Comparison of ENCODE assay signal across 18 cellular contexts in genomic region chr20:22577515-22578220, GRCh38. TPM values are rescaled to one million over a fixed set of nuclear protein-coding genes. Genes with fewer than 3 reads are reported as not detected.
DNase-seq lines count a peak whose midpoint lies in the region; ATAC-seq, FAIRE-seq and TF ChIP-seq lines count a peak whose summit lies in the region.
"Had no signal": no experiment of that assay in that cellular context is flagged by ENCODE, and none has a peak within 500 bp of the region (broad histone marks: within the 10 kb centered on the region; RNA-seq: fewer than 3 reads in every experiment).

No MANE protein-coding gene starts in this region.

- H3K4me3 ChIP-seq in A549 (peak overlapping the region; percentile 50), GM23338 (peak overlapping the region; percentile 44), duodenal mucosa (ENCODE audit: low read depth in 1 of 2, low read length in 2 of 2) (peak overlapping the region; percentile 36 to 47), mesendoderm (ENCODE audit: low read length) (no peak overlapping the region)

- no peak for TF ChIP-seq EP300 in A549 (IDR thresholded peaks at IDR 0.05)

- no peak overlapping the region for H4K5ac ChIP-seq in mesendoderm (ENCODE audit: low read length)

- peaks cover 58% of the 10 kb centered on the region for H3K4me1 ChIP-seq in A549
- peaks cover 82% of the 10 kb centered on the region for H3K4me1 ChIP-seq in GM23338 (ENCODE audit: insufficient read depth)
- no peaks in the 10 kb centered on the region for H3K4me1 ChIP-seq in duodenal mucosa (ENCODE audit: control insufficient read depth in 1 of 2, insufficient read depth in 2 of 2, low read length in 2 of 2)
- H3K4me1 ChIP-seq in mesendoderm (ENCODE audit: control insufficient read depth, low read depth, low read length) = peaks cover 6% of the 10 kb centered on the region

- no peaks in the 10 kb centered on the region for H3K9me2 ChIP-seq in GM23338 (ENCODE audit: insufficient read depth)

- peaks cover 45% of the 10 kb centered on the region for H4K20me1 ChIP-seq in GM23338 (replicated peaks; ENCODE audit: insufficient read depth)

- H3K27me3 ChIP-seq in GM23338 (ENCODE audit: insufficient read depth) (peaks cover 100% of the 10 kb centered on the region), duodenal mucosa (ENCODE audit: control insufficient read depth in 1 of 2, insufficient read depth in 2 of 2, low read length in 2 of 2) (peaks cover 61 to 69% of the 10 kb centered on the region in 2 donors), mesendoderm (ENCODE audit: insufficient read depth, low read length, poor library complexity) (peaks cover 67% of the 10 kb centered on the region)

- CTCF ChIA-PET in A549 (lab: Yijun Ruan, JAX) = interaction anchor here (0.6 to 8.9 kb wide), 11 partner anchors 8 to 1301 kb away, joined by 3 to 80 read pairs (median 3); partner anchors contain the start of gene FOXA2

- H2BK15ac ChIP-seq in mesendoderm (replicated peaks; ENCODE audit: low read depth) = no peak overlapping the region

- no peak overlapping the region for H2BK120ac ChIP-seq in mesendoderm (ENCODE audit: low read depth, low read length)

- ATAC-seq in A549 = peak in 1 of 2 experiments; percentile 20; a peak in 3 of 6 replicates
- peak; percentile 15 for ATAC-seq in GM23338
- no peak for ATAC-seq in HG02571 (IDR thresholded peaks at IDR 0.05; ENCODE audit: unreplicated experiment)
- no peak for ATAC-seq in GM18520 (IDR thresholded peaks at IDR 0.05; ENCODE audit: unreplicated experiment)
- ATAC-seq: activated T-cell treated with anti-CD3 and anti-CD28 coated beads, Interleukin-2, amount 50 U/mL, for 72 hours had no signal

- peak overlapping the region; percentile 60 for H4K8ac ChIP-seq in mesendoderm (ENCODE audit: low read depth, low read length)

- H3K4ac ChIP-seq in mesendoderm (ENCODE audit: low read depth, low read length) = no peak overlapping the region

- peaks cover 2% of the 10 kb centered on the region; the same call in 1 of the 3 replicates for H3K9me3 Mint-ChIP-seq in GM23338

- no peaks in the 10 kb centered on the region for H3K36me3 Mint-ChIP-seq in GM23338 (ENCODE audit: low read depth)

- no peak overlapping the region for H2AFZ ChIP-seq in GM23338

- peak overlapping the region; percentile 57 for H3K4me3 Mint-ChIP-seq in GM23338
- H3K4me3 Mint-ChIP-seq: activated CD4-positive, alpha-beta T cell treated with anti-CD3 and anti-CD28 coated beads, Interleukin-2, amount 10 ng/mL, durations not matched to agents 24 days and 14 days; activated T-cell treated with anti-CD3 and anti-CD28 coated beads, Interleukin-2, amount 50 U/mL, for 72 hours had no signal

- 90% methylated on average over 44 of the region's 44 CpGs for WGBS in A549 (ENCODE audit: missing lambda C conversion rate)
- no CpG with 5 or more reads among the region's 44 CpGs for WGBS in mesendoderm (ENCODE audit: extremely low coverage, insufficient coverage, low lambda C conversion rate)

- H3K56ac ChIP-seq in mesendoderm (ENCODE audit: low read length) = peak overlapping the region; percentile 75

- H3K4me2 ChIP-seq in A549 (peak overlapping the region; percentile 84), GM23338 (peak overlapping the region; percentile 79), mesendoderm (ENCODE audit: low read length) (peak overlapping the region; percentile 39)

- TF ChIP-seq POLR2A in A549 (IDR thresholded peaks at IDR 0.05; ENCODE audit: low read length) = no peak

- peak overlapping the region; percentile 59 for H3K23ac ChIP-seq in mesendoderm (ENCODE audit: low read length)

- H3K79me2 ChIP-seq in GM23338 (replicated peaks; ENCODE audit: insufficient read depth) (no peaks in the 10 kb centered on the region), mesendoderm (ENCODE audit: control insufficient read depth, insufficient read depth, low read length) (no peaks in the 10 kb centered on the region)

- POLR2A ChIA-PET in A549 (lab: Yijun Ruan, JAX) = interaction anchor here (0.7 to 1.8 kb wide), 4 partner anchors 87 to 190 kb away, joined by 3 to 8 read pairs (median 6); no protein-coding TSS in a partner anchor

- H3K9me3 ChIP-seq in A549 (no peaks in the 10 kb centered on the region), duodenal mucosa (ENCODE audit: control insufficient read depth in 1 of 2, low read length in 2 of 2) (no peaks in the 10 kb centered on the region)
- H3K9me3 ChIP-seq: thyroid gland had no signal

- TF ChIP-seq CTCF in A549 (IDR thresholded peaks at IDR 0.05) = no peak
- TF ChIP-seq CTCF in GM23338 (conservative IDR thresholded peaks at IDR 0.05; ENCODE audit: low read depth in 2 of 2) = no peak

- H3F3A ChIP-seq in GM23338 (replicated peaks; ENCODE audit: low read depth) = peaks cover 60% of the 10 kb centered on the region

- H3K36me3 ChIP-seq in GM23338 (ENCODE audit: insufficient read depth) = no peaks in the 10 kb centered on the region; the same call in 1 of the 2 replicates
- no peaks in the 10 kb centered on the region for H3K36me3 ChIP-seq in duodenal mucosa (ENCODE audit: control insufficient read depth in 1 of 2, insufficient read depth in 2 of 2, low read length in 2 of 2)
- H3K36me3 ChIP-seq in mesendoderm (ENCODE audit: control insufficient read depth, insufficient read depth, low read length) = no peaks in the 10 kb centered on the region
- H3K36me3 ChIP-seq: thyroid gland had no signal

- H3K27ac Mint-ChIP-seq in GM23338 = no peak overlapping the region
- H3K27ac Mint-ChIP-seq: activated CD4-positive, alpha-beta T cell treated with anti-CD3 and anti-CD28 coated beads, Interleukin-2, amount 10 ng/mL, durations not matched to agents 24 days and 14 days; activated T-cell treated with anti-CD3 and anti-CD28 coated beads, Interleukin-2, amount 50 U/mL, for 72 hours had no signal

- peaks cover 97% of the 10 kb centered on the region for H3K27me3 Mint-ChIP-seq in GM23338 (ENCODE audit: insufficient read depth, low read depth, poor library complexity)

- DNase-seq in A549 (ENCODE audit: low read depth in 1 of 2, low spot score in 1 of 2) (no peak), GM23338 (ENCODE audit: low spot score) (peak; percentile 87), mesendoderm (peak; percentile 75), NCI-H2171 treated with DMSO at 0.1 percent for 48 hours (lab: John Stamatoyannopoulos, UW) (no peak), Ammon's horn (ENCODE audit: low spot score) (no peak)
- DNase-seq: activated CD4-positive, alpha-beta T cell treated with anti-CD3 and anti-CD28 coated beads, Interleukin-2, amount 10 ng/mL, durations not matched to agents 24 days and 14 days; activated T-cell treated with anti-CD3 and anti-CD28 coated beads, Interleukin-2, amount 50 U/mL, for 72 hours; dermis blood vessel endothelial cell; KG1; midbrain; NCI-H1417; NCI-H510A; stimulated activated CD4-positive, alpha-beta T cell treated with anti-CD3 and anti-CD28 coated beads, Interleukin-2, amount 100 ng/mL, for 24 hours; stimulated activated CD8-positive, alpha-beta memory T cell treated with anti-CD3 and anti-CD28 coated beads, Interleukin-4, amount 100 ng/mL, for 48 hours had no signal

- H2BK5ac ChIP-seq in mesendoderm (ENCODE audit: low read length) = peak overlapping the region; percentile 17

- H3K18ac ChIP-seq in mesendoderm (ENCODE audit: low read length) = peak overlapping the region; percentile 88

- H3K27ac ChIP-seq in A549 (peak overlapping the region; percentile 75 to 95), GM23338 (ENCODE audit: low read depth) (no peak overlapping the region), duodenal mucosa (ENCODE audit: low read depth, low read length) (no peak overlapping the region), mesendoderm (ENCODE audit: low read depth, low read length) (peak overlapping the region; percentile 36)
- H3K27ac ChIP-seq: thyroid gland had no signal

- peak overlapping the region in 1 of 2 donors; percentile 25 for H3K9ac ChIP-seq in duodenal mucosa (ENCODE audit: low read depth in 1 of 2, low read length in 2 of 2)
- H3K9ac ChIP-seq in mesendoderm (ENCODE audit: low read length) = peak overlapping the region; percentile 53

- no peaks in the 10 kb centered on the region for H3K79me1 ChIP-seq in mesendoderm (ENCODE audit: low read length)

- no peak for TF ChIP-seq RAD21 in A549 (conservative IDR thresholded peaks at IDR 0.05 in 1 of 2, IDR thresholded peaks at IDR 0.05 in 1 of 2)

- no peak overlapping the region for H2AK5ac ChIP-seq in mesendoderm (ENCODE audit: low read length)

- no peak for FAIRE-seq in A549 (lab: Jason Lieb, UNC)

- H3K4me1 Mint-ChIP-seq in GM23338 = peaks cover 63% of the 10 kb centered on the region
- H3K4me1 Mint-ChIP-seq: activated CD4-positive, alpha-beta T cell treated with anti-CD3 and anti-CD28 coated beads, Interleukin-2, amount 10 ng/mL, durations not matched to agents 24 days and 14 days had no signal

TF ChIP-seq in A549, 52 proteins besides CTCF, POLR2A, EP300 and RAD21 (continues in another document):
- TF ChIP-seq TFCP2L1 (CRISPR knock-in tag; IDR thresholded peaks at IDR 0.05) (no peak), E2F6 (IDR thresholded peaks at IDR 0.05; ENCODE audit: borderline replicate concordance, low read depth) (no peak), MAFK (IDR thresholded peaks at IDR 0.05; ENCODE audit: partially characterized antibody) (no peak), CEBPB (IDR thresholded peaks at IDR 0.05) (no peak)

TF ChIP-seq in GM23338, 12 proteins besides CTCF, POLR2A, EP300 and RAD21 (continues in another document):
- peak; percentile 58 for TF ChIP-seq EZH2 (IDR thresholded peaks at IDR 0.05; ENCODE audit: low read depth, unreplicated experiment)

RNA-seq across cellular contexts. Expression of gene FOXA2, which starts 6.7 kb away (rescaled TPM):
- polyA plus RNA-seq in A549 (2011; rRNA removed) (7.4 and 8.3 TPM in 2 replicates), A549 (2017; fragmentation: RNase III; extraction: RNeasy Plus Mini Kit Qiagen cat#74134 plus additional on column Dnase treatment) (16.7 to 20.7 TPM (median 20.3 TPM) in 3 replicates), GM23338 (2016; fragmentation: Nextera tagmentation; extraction: Ambion mirVana) (not detected in 2 replicates)
- polyA plus RNA-seq in A549 (2012; cell fraction: cytosol; rRNA removed) = 13.2 and 20.1 TPM in 2 replicates
- polyA plus RNA-seq in A549 (2012; cell fraction: nucleus; rRNA removed) = 24.6 and 38.1 TPM in 2 replicates
- polyA minus RNA-seq in A549 (2011; rRNA and poly(A)+ RNA removed) = 6.1 and 8.4 TPM in 2 replicates
- total RNA-seq in GM23338 (2014; rRNA removed; shearing (Covaris generic)) = not detected in 2 replicates
- polyA plus RNA-seq in mesendoderm (2013, experiment 1 of 2) = 5.9 TPM
- polyA plus RNA-seq in mesendoderm (2013, experiment 2 of 2) = 5.6 TPM
- total RNA-seq: activated CD4-positive, alpha-beta T cell treated with anti-CD3 and anti-CD28 coated beads, Interleukin-2, amount 10 ng/mL, durations not matched to agents 24 days and 14 days; activated T-cell treated with anti-CD3 and anti-CD28 coated beads, Interleukin-2, amount 50 U/mL, for 72 hours; dermis blood vessel endothelial cell had no signal

Comparison
In these comparisons a context has a peak if more than half of its experiments do, and no peak if none do; other contexts are left out.
1. DNase-seq: peak in GM23338 (single experiment) and mesendoderm (single experiment); none in A549 (0 of 2), NCI-H2171 treated with DMSO at 0.1 percent for 48 hours (single experiment) and Ammon's horn (single experiment).
2. H3K27ac ChIP-seq: peak in A549 (2 of 2) and mesendoderm (single experiment); none in GM23338 (single experiment) and duodenal mucosa (single experiment).
3. Peak in every context shown above with its lines, with median percentiles within 50 percentile points of each other: H3K4me2 ChIP-seq.